Comparison of ENCODE assay signal across 8 cellular contexts in genomic region chr12:52081263-52081733, GRCh38. TPM values are rescaled to one million over a fixed set of nuclear protein-coding genes. Genes with fewer than 3 reads are reported as not detected.
DNase-seq lines count a peak whose midpoint lies in the region; ATAC-seq and TF ChIP-seq lines count a peak whose summit lies in the region.

No MANE protein-coding gene starts in this region.

- TF ChIP-seq CTCF in GM23338 (conservative IDR thresholded peaks at IDR 0.05; ENCODE audit: low read depth in 2 of 2): no peak
- no peak for TF ChIP-seq CTCF in glutamatergic neuron (IDR thresholded peaks at IDR 0.05; ENCODE audit: partially characterized antibody, unreplicated experiment)
- TF ChIP-seq CTCF in tibial artery (IDR thresholded peaks at IDR 0.05): no peak

- peak overlapping the region; percentile 64 for H3K4me2 ChIP-seq in GM23338

- H3K27me3 ChIP-seq in GM23338 (ENCODE audit: insufficient read depth) (peaks cover 12% of the 10 kb centered on the region; the same call in 1 of the 2 replicates), tibial artery (peaks cover 0 to 11% of the 10 kb centered on the region in 2 donors)

- no peak overlapping the region for H3K4me3 Mint-ChIP-seq in GM23338
- peak overlapping the region; percentile 76 for H3K4me3 Mint-ChIP-seq in glutamatergic neuron (ENCODE audit: unreplicated experiment)

- 0 out of 2 replicates have a peak, but pooled peaks cover 4% of the 10 kb centered on the region for H3K79me2 ChIP-seq in GM23338 (replicated peaks; ENCODE audit: insufficient read depth)

- H3K9me2 ChIP-seq in GM23338 (ENCODE audit: insufficient read depth): no peaks in the 10 kb centered on the region

- H3K27ac Mint-ChIP-seq in GM23338: no peak overlapping the region
- H3K27ac Mint-ChIP-seq in glutamatergic neuron (ENCODE audit: unreplicated experiment): peak overlapping the region; percentile 71

- H3K27me3 Mint-ChIP-seq in GM23338 (ENCODE audit: insufficient read depth, low read depth, poor library complexity) (peaks cover 14% of the 10 kb centered on the region), glutamatergic neuron (ENCODE audit: unreplicated experiment) (peaks cover 8% of the 10 kb centered on the region)

- intact Hi-C loops in tibial artery (cut with DNase I; ENCODE audit: low total_unique reads): no loop called here

- H3K4me1 ChIP-seq in GM23338 (ENCODE audit: insufficient read depth) (peaks cover 41% of the 10 kb centered on the region; the same call in 1 of the 2 replicates), tibial artery (peaks cover 0 to 25% (median 11%) of the 10 kb centered on the region in 4 donors)

- H4K20me1 ChIP-seq in GM23338 (replicated peaks; ENCODE audit: insufficient read depth): peaks cover 5% of the 10 kb centered on the region; the same call in 1 of the 2 replicates

- H3K4me3 ChIP-seq in GM23338 (0 out of 2 replicates have a peak overlapping the region, but pooled peaks have one; percentile 26), tibial artery (no peak overlapping the region)

- H3K9me3 Mint-ChIP-seq in GM23338 (no peaks in the 10 kb centered on the region), glutamatergic neuron (ENCODE audit: unreplicated experiment) (peaks cover 4% of the 10 kb centered on the region)

- H3K27ac ChIP-seq in GM23338 (ENCODE audit: low read depth) (no peak overlapping the region), tibial artery (peak overlapping the region; percentile 13 to 36)

- no peak for ATAC-seq in GM23338

- DNase-seq in DMS53 treated with DMSO at 0.1 percent for 48 hours (lab: John Stamatoyannopoulos, UW; ENCODE audit: unreplicated experiment) (peak; percentile 22), GM23338 (ENCODE audit: low spot score) (no peak), NCI-H2107 (lab: John Stamatoyannopoulos, UW) (peak; percentile 67), glutamatergic neuron (no peak), tibial artery (no peak), T-helper 1 cell (no peak), T-helper 2 cell (no peak)
- DNase-seq in activated CD4-positive, alpha-beta T cell treated with anti-CD3 and anti-CD28 coated beads for 4 hours: no peak

- H3K36me3 ChIP-seq in GM23338 (ENCODE audit: insufficient read depth) (no peaks in the 10 kb centered on the region), tibial artery (peaks cover 9 to 40% (median 29%) of the 10 kb centered on the region in 3 donors)

- no peak overlapping the region for H2AFZ ChIP-seq in GM23338

- H3K36me3 Mint-ChIP-seq in GM23338 (ENCODE audit: low read depth) (peaks cover 25% of the 10 kb centered on the region), glutamatergic neuron (ENCODE audit: unreplicated experiment) (no peaks in the 10 kb centered on the region)

- H3K4me1 Mint-ChIP-seq in GM23338 (peaks cover 38% of the 10 kb centered on the region), glutamatergic neuron (ENCODE audit: low read depth, unreplicated experiment) (peaks cover 23% of the 10 kb centered on the region)

- 0 out of 2 replicates have a peak, but pooled peaks cover 11% of the 10 kb centered on the region for H3F3A ChIP-seq in GM23338 (replicated peaks; ENCODE audit: low read depth)

- no peaks in the 10 kb centered on the region for H3K9me3 ChIP-seq in tibial artery

TF ChIP-seq in GM23338, 12 proteins besides CTCF, POLR2A, EP300 and RAD21:
- TF ChIP-seq CREB1 (CRISPR knock-in tag; IDR thresholded peaks at IDR 0.05; ENCODE audit: low read depth): no peak
- TF ChIP-seq ETS1 (IDR thresholded peaks at IDR 0.05): no peak
- no peak for TF ChIP-seq ZNF462 (CRISPR knock-in tag; IDR thresholded peaks at IDR 0.05)
- no peak for TF ChIP-seq STAT1 (IDR thresholded peaks at IDR 0.05; ENCODE audit: unreplicated experiment)
- TF ChIP-seq ZNF331 (CRISPR knock-in tag; IDR thresholded peaks at IDR 0.05; ENCODE audit: low read depth): no peak
- no peak for TF ChIP-seq EZH2phosphoT487 (IDR thresholded peaks at IDR 0.05; ENCODE audit: unreplicated experiment)
- no peak for TF ChIP-seq JUNB (IDR thresholded peaks at IDR 0.05; ENCODE audit: unreplicated experiment)

RNA-seq across cellular contexts. Expression of gene SMIM41, which starts 1.8 kb away (rescaled TPM):
- 0.12 and 0.66 TPM in 2 replicates for total RNA-seq in GM23338 (2014; rRNA removed; shearing (Covaris generic))
- 0.66 and 0.80 TPM in 2 replicates for polyA plus RNA-seq in GM23338 (2016; fragmentation: Nextera tagmentation; extraction: Ambion mirVana)
- total RNA-seq in glutamatergic neuron (ENCODE audit: unreplicated experiment): 0.88 TPM

RNA-seq across cellular contexts. Expression of gene ATG101, which starts 11.5 kb away (rescaled TPM):
- 60.3 and 111 TPM in 2 replicates for total RNA-seq in GM23338 (2014; rRNA removed; shearing (Covaris generic))
- 27.7 and 29.4 TPM in 2 replicates for polyA plus RNA-seq in GM23338 (2016; fragmentation: Nextera tagmentation; extraction: Ambion mirVana)
- total RNA-seq in glutamatergic neuron (ENCODE audit: unreplicated experiment): 26.2 TPM

RNA-seq across cellular contexts. Expression of gene NR4A1, which starts 30.1 kb away (rescaled TPM):
- 13.4 and 19.1 TPM in 2 replicates for total RNA-seq in GM23338 (2014; rRNA removed; shearing (Covaris generic))
- 7.5 and 8.3 TPM in 2 replicates for polyA plus RNA-seq in GM23338 (2016; fragmentation: Nextera tagmentation; extraction: Ambion mirVana)
- total RNA-seq in glutamatergic neuron (ENCODE audit: unreplicated experiment): 8.5 TPM

Comparison
In these comparisons a context has a peak if more than half of its experiments do, and no peak if none do; other contexts are left out.
1. DNase-seq: peak in DMS53 treated with DMSO at 0.1 percent for 48 hours (single experiment) and NCI-H2107 (single experiment); none in GM23338 (single experiment), glutamatergic neuron (single experiment), tibial artery (0 of 2), T-helper 1 cell (0 of 5), T-helper 2 cell (0 of 5) and activated CD4-positive, alpha-beta T cell treated with anti-CD3 and anti-CD28 coated beads for 4 hours (0 of 2).